22 cellular contexts compared by ENCODE assay signal in the genomic region with DNA sequence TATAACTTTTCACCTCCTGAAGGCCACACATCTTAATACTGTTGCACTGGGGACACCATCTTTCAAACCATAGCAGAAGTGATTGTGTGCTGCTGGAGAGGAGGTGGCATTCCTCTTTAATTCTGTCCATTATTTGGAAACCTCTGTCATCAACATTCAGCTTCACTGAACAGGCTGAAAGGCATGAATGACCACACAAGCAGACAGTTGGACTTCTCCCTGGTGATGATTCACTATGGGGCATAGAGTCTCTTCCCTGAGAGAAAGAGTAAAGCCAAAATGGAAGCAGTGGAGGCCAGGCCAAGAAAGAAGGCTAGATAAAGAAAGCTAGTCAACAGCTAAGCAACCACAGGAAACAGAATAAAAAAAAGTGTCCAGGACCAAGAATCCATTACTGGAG.
"Had no signal": no experiment of that assay in that cellular context is flagged by ENCODE, and none has a peak within 500 bp of the region (broad histone marks: within the 10 kb centered on the region; RNA-seq: fewer than 3 reads in every experiment).

No MANE protein-coding gene starts in this region.

- H3K27ac ChIP-seq: colonic mucosa, dorsolateral prefrontal cortex, esophagus squamous epithelium, gastrocnemius medialis, heart right ventricle, left lung, lower lobe of right lung had no signal

- H3K4me3 ChIP-seq: colonic mucosa, dorsolateral prefrontal cortex, esophagus squamous epithelium, gastrocnemius medialis, heart right ventricle, left lung, lower lobe of right lung, mucosa of descending colon had no signal

- DNase-seq: colonic mucosa; dermis blood vessel endothelial cell; dorsolateral prefrontal cortex; effector CD4-positive, alpha-beta T cell; effector memory CD4-positive, alpha-beta T cell; erythroblast; esophagus squamous epithelium; foreskin fibroblast; foreskin melanocyte; gastrocnemius medialis; glutamatergic neuron; head of caudate nucleus; heart right ventricle; hippocampal formation; left cardiac atrium; left lung; left ventricle myocardium superior; lower lobe of right lung; mesenchymal stem cell; mucosa of descending colon; naive B cell had no signal

- ATAC-seq: esophagus mucosa, gastrocnemius medialis, heart right ventricle, left cardiac atrium, left lung, left ventricle myocardium superior, lower lobe of right lung, mucosa of descending colon had no signal
